Comparison of ENCODE assay signal across 1 cellular context in the genomic region with DNA sequence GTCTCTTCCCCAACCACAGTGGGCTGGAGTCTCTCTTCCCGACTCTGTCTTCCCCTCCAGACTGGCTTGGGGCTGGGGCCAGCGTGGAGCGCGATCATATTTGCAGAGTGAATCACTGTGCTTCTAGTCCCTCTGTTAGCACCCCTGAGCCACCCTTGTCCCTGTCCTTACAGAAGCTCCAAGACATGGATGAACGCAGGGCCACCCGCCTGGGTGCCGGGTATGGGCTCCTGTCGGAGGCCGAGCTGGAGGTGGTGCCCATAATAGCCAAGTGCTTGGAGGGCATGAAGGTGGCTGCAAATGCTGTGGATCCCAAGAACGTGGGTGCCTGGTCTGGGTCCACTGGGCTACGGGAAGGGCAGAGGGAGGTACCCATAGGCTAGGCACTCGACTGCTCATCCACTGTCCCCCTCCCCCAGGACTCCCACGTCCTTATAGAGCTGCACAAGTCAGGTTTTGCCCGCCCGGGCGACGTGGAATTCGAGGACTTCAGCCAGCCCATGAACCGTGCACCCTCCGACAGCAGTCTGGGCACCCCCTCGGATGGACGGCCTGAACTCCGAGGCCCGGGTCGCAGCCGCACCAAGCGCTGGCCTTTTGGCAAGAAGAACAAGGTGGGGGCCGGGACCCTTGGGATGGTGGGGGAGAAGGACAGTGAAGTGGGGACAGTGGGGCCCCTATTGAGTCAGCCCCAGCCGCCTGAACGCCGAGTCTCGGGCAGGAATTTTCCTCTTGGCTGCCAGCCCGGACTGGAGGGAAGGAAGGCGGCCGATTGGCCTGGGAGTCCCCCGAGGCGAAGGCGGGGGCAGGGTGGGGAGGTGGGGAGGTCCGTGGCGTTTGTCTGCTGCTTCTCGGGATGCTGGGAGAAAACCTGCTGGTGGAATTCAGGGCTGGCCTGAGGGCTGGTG.
A peak's percentile ranks its signal among the peaks of the same experiment; 100 is the strongest.
TF ChIP-seq lines count a peak whose summit lies in the region.

No MANE protein-coding gene starts in this region.

TF ChIP-seq in HEK293, 187 proteins besides CTCF, POLR2A, EP300 and RAD21 (continued from another document and continues in another):
- TF ChIP-seq, protein P1, sequence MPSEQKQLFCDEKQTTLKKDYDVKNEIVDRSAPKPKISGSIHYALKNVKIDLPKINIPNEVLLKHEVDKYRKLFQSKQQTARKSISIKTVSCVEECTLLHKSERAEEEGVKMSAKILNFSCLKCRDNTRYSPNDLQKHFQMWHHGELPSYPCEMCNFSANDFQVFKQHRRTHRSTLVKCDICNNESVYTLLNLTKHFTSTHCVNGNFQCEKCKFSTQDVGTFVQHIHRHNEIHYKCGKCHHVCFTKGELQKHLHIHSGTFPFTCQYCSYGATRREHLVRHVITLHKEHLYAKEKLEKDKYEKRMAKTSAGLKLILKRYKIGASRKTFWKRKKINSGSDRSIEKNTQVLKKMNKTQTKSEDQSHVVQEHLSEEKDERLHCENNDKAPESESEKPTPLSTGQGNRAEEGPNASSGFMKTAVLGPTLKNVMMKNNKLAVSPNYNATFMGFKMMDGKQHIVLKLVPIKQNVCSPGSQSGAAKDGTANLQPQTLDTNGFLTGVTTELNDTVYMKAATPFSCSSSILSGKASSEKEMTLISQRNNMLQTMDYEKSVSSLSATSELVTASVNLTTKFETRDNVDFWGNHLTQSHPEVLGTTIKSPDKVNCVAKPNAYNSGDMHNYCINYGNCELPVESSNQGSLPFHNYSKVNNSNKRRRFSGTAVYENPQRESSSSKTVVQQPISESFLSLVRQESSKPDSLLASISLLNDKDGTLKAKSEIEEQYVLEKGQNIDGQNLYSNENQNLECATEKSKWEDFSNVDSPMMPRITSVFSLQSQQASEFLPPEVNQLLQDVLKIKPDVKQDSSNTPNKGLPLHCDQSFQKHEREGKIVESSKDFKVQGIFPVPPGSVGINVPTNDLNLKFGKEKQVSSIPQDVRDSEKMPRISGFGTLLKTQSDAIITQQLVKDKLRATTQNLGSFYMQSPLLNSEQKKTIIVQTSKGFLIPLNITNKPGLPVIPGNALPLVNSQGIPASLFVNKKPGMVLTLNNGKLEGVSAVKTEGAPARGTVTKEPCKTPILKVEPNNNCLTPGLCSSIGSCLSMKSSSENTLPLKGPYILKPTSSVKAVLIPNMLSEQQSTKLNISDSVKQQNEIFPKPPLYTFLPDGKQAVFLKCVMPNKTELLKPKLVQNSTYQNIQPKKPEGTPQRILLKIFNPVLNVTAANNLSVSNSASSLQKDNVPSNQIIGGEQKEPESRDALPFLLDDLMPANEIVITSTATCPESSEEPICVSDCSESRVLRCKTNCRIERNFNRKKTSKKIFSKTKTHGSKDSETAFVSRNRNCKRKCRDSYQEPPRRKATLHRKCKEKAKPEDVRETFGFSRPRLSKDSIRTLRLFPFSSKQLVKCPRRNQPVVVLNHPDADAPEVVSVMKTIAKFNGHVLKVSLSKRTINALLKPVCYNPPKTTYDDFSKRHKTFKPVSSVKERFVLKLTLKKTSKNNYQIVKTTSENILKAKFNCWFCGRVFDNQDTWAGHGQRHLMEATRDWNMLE (tag by site-specific recombination; conservative IDR thresholded peaks at IDR 0.05; ENCODE audit: low read depth), result 0 out of 2 replicates have a peak, but pooled peaks have one; percentile 14
- TF ChIP-seq, protein P2, sequence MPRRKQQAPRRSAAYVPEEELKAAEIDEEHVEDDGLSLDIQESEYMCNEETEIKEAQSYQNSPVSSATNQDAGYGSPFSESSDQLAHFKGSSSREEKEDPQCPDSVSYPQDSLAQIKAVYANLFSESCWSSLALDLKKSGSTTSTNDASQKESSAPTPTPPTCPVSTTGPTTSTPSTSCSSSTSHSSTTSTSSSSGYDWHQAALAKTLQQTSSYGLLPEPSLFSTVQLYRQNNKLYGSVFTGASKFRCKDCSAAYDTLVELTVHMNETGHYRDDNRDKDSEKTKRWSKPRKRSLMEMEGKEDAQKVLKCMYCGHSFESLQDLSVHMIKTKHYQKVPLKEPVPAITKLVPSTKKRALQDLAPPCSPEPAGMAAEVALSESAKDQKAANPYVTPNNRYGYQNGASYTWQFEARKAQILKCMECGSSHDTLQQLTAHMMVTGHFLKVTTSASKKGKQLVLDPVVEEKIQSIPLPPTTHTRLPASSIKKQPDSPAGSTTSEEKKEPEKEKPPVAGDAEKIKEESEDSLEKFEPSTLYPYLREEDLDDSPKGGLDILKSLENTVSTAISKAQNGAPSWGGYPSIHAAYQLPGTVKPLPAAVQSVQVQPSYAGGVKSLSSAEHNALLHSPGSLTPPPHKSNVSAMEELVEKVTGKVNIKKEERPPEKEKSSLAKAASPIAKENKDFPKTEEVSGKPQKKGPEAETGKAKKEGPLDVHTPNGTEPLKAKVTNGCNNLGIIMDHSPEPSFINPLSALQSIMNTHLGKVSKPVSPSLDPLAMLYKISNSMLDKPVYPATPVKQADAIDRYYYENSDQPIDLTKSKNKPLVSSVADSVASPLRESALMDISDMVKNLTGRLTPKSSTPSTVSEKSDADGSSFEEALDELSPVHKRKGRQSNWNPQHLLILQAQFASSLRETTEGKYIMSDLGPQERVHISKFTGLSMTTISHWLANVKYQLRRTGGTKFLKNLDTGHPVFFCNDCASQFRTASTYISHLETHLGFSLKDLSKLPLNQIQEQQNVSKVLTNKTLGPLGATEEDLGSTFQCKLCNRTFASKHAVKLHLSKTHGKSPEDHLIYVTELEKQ (tag by site-specific recombination; IDR thresholded peaks at IDR 0.05; ENCODE audit: borderline replicate concordance), result peak; percentile 13; the same call in 1 of the 2 replicates
- TF ChIP-seq ZNF416 (tag by site-specific recombination; IDR thresholded peaks at IDR 0.05), result no peak
- TF ChIP-seq GLIS1 (tag by site-specific recombination; IDR thresholded peaks at IDR 0.05), result peak; percentile 71
- peak; percentile 54 for TF ChIP-seq PRDM1 (tag by site-specific recombination; IDR thresholded peaks at IDR 0.05)
- peak; percentile 67; the same call in 1 of the 2 replicates for TF ChIP-seq BCL11A (tag by site-specific recombination; IDR thresholded peaks at IDR 0.05; ENCODE audit: low read depth)
- TF ChIP-seq, protein P3, sequence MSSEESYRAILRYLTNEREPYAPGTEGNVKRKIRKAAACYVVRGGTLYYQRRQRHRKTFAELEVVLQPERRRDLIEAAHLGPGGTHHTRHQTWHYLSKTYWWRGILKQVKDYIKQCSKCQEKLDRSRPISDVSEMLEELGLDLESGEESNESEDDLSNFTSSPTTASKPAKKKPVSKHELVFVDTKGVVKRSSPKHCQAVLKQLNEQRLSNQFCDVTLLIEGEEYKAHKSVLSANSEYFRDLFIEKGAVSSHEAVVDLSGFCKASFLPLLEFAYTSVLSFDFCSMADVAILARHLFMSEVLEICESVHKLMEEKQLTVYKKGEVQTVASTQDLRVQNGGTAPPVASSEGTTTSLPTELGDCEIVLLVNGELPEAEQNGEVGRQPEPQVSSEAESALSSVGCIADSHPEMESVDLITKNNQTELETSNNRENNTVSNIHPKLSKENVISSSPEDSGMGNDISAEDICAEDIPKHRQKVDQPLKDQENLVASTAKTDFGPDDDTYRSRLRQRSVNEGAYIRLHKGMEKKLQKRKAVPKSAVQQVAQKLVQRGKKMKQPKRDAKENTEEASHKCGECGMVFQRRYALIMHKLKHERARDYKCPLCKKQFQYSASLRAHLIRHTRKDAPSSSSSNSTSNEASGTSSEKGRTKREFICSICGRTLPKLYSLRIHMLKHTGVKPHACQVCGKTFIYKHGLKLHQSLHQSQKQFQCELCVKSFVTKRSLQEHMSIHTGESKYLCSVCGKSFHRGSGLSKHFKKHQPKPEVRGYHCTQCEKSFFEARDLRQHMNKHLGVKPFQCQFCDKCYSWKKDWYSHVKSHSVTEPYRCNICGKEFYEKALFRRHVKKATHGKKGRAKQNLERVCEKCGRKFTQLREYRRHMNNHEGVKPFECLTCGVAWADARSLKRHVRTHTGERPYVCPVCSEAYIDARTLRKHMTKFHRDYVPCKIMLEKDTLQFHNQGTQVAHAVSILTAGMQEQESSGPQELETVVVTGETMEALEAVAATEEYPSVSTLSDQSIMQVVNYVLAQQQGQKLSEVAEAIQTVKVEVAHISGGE (tag by site-specific recombination; conservative IDR thresholded peaks at IDR 0.05; ENCODE audit: low read depth), result no peak
- TF ChIP-seq SP7 (tag by site-specific recombination; IDR thresholded peaks at IDR 0.05), result peak; percentile 83
- TF ChIP-seq ZNF175 (tag by site-specific recombination; IDR thresholded peaks at IDR 0.05), result no peak
- peak; percentile 42; the same call in 1 of the 2 replicates for TF ChIP-seq ZNF394 (tag by site-specific recombination; IDR thresholded peaks at IDR 0.05; ENCODE audit: borderline replicate concordance)
- 0 out of 2 replicates have a peak, but pooled peaks have one; percentile 8 for TF ChIP-seq OVOL3 (tag by site-specific recombination; IDR thresholded peaks at IDR 0.05)
- TF ChIP-seq ZNF391 (tag by site-specific recombination; IDR thresholded peaks at IDR 0.05; ENCODE audit: borderline replicate concordance, low read depth), result 0 out of 2 replicates have a peak, but pooled peaks have one; percentile 28
- TF ChIP-seq ZXDB (tag by site-specific recombination; IDR thresholded peaks at IDR 0.05), result peak; percentile 72; the same call in 1 of the 2 replicates
- TF ChIP-seq, protein P4, sequence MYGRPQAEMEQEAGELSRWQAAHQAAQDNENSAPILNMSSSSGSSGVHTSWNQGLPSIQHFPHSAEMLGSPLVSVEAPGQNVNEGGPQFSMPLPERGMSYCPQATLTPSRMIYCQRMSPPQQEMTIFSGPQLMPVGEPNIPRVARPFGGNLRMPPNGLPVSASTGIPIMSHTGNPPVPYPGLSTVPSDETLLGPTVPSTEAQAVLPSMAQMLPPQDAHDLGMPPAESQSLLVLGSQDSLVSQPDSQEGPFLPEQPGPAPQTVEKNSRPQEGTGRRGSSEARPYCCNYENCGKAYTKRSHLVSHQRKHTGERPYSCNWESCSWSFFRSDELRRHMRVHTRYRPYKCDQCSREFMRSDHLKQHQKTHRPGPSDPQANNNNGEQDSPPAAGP (tag by site-specific recombination; IDR thresholded peaks at IDR 0.05), result 0 out of 2 replicates have a peak, but pooled peaks have one; percentile 67
- no peak for TF ChIP-seq ZNF223 (tag by site-specific recombination; IDR thresholded peaks at IDR 0.05)
- TF ChIP-seq, protein P5, sequence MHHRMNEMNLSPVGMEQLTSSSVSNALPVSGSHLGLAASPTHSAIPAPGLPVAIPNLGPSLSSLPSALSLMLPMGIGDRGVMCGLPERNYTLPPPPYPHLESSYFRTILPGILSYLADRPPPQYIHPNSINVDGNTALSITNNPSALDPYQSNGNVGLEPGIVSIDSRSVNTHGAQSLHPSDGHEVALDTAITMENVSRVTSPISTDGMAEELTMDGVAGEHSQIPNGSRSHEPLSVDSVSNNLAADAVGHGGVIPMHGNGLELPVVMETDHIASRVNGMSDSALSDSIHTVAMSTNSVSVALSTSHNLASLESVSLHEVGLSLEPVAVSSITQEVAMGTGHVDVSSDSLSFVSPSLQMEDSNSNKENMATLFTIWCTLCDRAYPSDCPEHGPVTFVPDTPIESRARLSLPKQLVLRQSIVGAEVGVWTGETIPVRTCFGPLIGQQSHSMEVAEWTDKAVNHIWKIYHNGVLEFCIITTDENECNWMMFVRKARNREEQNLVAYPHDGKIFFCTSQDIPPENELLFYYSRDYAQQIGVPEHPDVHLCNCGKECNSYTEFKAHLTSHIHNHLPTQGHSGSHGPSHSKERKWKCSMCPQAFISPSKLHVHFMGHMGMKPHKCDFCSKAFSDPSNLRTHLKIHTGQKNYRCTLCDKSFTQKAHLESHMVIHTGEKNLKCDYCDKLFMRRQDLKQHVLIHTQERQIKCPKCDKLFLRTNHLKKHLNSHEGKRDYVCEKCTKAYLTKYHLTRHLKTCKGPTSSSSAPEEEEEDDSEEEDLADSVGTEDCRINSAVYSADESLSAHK (tag by site-specific recombination; IDR thresholded peaks at IDR 0.05), result peak; percentile 48; the same call in 1 of the 2 replicates
- TF ChIP-seq ZNF423 (tag by site-specific recombination; IDR thresholded peaks at IDR 0.05), result peak; percentile 33; the same call in 1 of the 2 replicates
- no peak for TF ChIP-seq ZNF23 (tag by site-specific recombination; IDR thresholded peaks at IDR 0.05; ENCODE audit: borderline replicate concordance)
- TF ChIP-seq, protein P6, sequence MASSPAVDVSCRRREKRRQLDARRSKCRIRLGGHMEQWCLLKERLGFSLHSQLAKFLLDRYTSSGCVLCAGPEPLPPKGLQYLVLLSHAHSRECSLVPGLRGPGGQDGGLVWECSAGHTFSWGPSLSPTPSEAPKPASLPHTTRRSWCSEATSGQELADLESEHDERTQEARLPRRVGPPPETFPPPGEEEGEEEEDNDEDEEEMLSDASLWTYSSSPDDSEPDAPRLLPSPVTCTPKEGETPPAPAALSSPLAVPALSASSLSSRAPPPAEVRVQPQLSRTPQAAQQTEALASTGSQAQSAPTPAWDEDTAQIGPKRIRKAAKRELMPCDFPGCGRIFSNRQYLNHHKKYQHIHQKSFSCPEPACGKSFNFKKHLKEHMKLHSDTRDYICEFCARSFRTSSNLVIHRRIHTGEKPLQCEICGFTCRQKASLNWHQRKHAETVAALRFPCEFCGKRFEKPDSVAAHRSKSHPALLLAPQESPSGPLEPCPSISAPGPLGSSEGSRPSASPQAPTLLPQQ (tag by site-specific recombination; IDR thresholded peaks at IDR 0.05), result peak; percentile 98
- TF ChIP-seq, protein P7, sequence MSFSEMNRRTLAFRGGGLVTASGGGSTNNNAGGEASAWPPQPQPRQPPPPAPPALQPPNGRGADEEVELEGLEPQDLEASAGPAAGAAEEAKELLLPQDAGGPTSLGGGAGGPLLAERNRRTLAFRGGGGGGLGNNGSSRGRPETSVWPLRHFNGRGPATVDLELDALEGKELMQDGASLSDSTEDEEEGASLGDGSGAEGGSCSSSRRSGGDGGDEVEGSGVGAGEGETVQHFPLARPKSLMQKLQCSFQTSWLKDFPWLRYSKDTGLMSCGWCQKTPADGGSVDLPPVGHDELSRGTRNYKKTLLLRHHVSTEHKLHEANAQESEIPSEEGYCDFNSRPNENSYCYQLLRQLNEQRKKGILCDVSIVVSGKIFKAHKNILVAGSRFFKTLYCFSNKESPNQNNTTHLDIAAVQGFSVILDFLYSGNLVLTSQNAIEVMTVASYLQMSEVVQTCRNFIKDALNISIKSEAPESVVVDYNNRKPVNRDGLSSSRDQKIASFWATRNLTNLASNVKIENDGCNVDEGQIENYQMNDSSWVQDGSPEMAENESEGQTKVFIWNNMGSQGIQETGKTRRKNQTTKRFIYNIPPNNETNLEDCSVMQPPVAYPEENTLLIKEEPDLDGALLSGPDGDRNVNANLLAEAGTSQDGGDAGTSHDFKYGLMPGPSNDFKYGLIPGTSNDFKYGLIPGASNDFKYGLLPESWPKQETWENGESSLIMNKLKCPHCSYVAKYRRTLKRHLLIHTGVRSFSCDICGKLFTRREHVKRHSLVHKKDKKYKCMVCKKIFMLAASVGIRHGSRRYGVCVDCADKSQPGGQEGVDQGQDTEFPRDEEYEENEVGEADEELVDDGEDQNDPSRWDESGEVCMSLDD (tag by site-specific recombination; IDR thresholded peaks at IDR 0.05), result peak; percentile 86; the same call in 1 of the 2 replicates
- TF ChIP-seq, protein P8, sequence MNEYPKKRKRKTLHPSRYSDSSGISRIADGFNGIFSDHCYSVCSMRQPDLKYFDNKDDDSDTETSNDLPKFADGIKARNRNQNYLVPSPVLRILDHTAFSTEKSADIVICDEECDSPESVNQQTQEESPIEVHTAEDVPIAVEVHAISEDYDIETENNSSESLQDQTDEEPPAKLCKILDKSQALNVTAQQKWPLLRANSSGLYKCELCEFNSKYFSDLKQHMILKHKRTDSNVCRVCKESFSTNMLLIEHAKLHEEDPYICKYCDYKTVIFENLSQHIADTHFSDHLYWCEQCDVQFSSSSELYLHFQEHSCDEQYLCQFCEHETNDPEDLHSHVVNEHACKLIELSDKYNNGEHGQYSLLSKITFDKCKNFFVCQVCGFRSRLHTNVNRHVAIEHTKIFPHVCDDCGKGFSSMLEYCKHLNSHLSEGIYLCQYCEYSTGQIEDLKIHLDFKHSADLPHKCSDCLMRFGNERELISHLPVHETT (tag by site-specific recombination; IDR thresholded peaks at IDR 0.05), result no peak; the same call in 1 of the 2 replicates
- TF ChIP-seq KLF7 (tag by site-specific recombination; IDR thresholded peaks at IDR 0.05; ENCODE audit: borderline replicate concordance), result peak; percentile 32; the same call in 1 of the 2 replicates
